In the genomic region with DNA sequence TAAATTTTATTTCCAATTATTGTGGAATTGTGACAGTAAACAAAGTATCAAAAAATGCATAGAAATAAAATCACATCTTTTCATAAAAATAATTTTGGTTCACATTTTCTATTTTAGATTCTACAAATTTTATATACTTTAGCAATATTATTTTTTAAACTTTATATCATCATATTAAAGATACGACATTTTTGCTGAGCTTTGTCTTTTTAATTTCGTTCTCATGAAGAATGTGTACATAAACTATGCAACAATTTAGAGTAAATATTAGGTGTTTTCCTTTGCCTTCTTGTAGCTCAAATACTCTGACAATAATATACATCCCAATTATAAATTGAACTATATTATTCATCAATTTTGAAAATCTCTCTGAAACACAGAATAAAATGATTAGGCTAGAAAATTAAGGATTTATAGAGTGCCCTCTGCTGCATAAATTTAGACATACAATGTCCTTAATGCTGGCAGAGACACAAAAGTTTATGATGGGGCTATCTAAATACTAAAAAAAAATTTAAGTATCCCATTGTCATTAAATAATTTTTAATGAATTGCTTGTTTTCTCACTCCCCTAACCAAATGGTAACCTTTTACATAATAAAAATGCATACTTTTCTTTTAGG, we compare ENCODE assay signal across 18 cellular contexts. TPM values are rescaled to one million over a fixed set of nuclear protein-coding genes. Genes with fewer than 3 reads are reported as not detected.
A peak's percentile ranks its signal among the peaks of the same experiment; 100 is the strongest.
DNase-seq lines count a peak whose midpoint lies in the region; ATAC-seq, FAIRE-seq and TF ChIP-seq lines count a peak whose summit lies in the region.
"Had no signal": no experiment of that assay in that cellular context is flagged by ENCODE, and none has a peak within 500 bp of the region (broad histone marks: within the 10 kb centered on the region; RNA-seq: fewer than 3 reads in every experiment).

No MANE protein-coding gene starts in this region.

- no peaks in the 10 kb centered on the region for H3K27me3 ChIP-seq in AG04450 (ENCODE audit: control insufficient read depth, insufficient read depth, low read length)
- H3K27me3 ChIP-seq: gastroesophageal sphincter, sigmoid colon had no signal

- TF ChIP-seq CTCF in AG04450 (IDR thresholded peaks at IDR 0.05; ENCODE audit: low read depth, low read length) (peak; percentile 44), VCaP (conservative IDR thresholded peaks at IDR 0.05) (peak; percentile 62)

- CTCF ChIA-PET in AG04450 (lab: Charles Lee) = interaction anchor here (0.5 kb wide), 3 partner anchors 227 to 1351 kb away, joined by 3 to 4 read pairs (median 3); no protein-coding TSS in a partner anchor

- no peak overlapping the region for H3K27ac ChIP-seq in AG04450 (ENCODE audit: low read depth, low read length)
- H3K27ac ChIP-seq in VCaP = no peak overlapping the region
- H3K27ac ChIP-seq: coronary artery, gastroesophageal sphincter, sigmoid colon had no signal

- POLR2A ChIA-PET in AG04450 (lab: Yijun Ruan, JAX) = no interaction called here

- peak; percentile 54 for FAIRE-seq in G401.6 (lab: Jason Lieb, UNC)

- ATAC-seq in GM21737 (IDR thresholded peaks at IDR 0.05; ENCODE audit: unreplicated experiment) = no peak
- ATAC-seq: gastroesophageal sphincter; stimulated activated naive CD8-positive, alpha-beta T cell treated with anti-CD3 and anti-CD28 coated beads, Interleukin-15, amount 100 ng/mL, for 72 hours; T-cell had no signal

- H3K9me3 ChIP-seq in AG04450 (ENCODE audit: control insufficient read depth, insufficient read depth, low read length) = no peaks in the 10 kb centered on the region
- H3K9me3 ChIP-seq: gastroesophageal sphincter, sigmoid colon had no signal

- DNase-seq in AG04450 (ENCODE audit: low read depth, low spot score) (no peak), iris pigment epithelial cell (ENCODE audit: low read depth) (peak; percentile 10), mesenteric fat pad (ENCODE audit: low spot score) (no peak), epidermal melanocyte (ENCODE audit: insufficient read length, low spot score) (no peak)
- DNase-seq in activated CD4-positive, alpha-beta T cell treated with anti-CD3 and anti-CD28 coated beads, Interleukin-2, amount 50 U/mL, for 48 hours = no peak
- DNase-seq: activated CD4-positive, alpha-beta T cell treated with anti-CD3 and anti-CD28 coated beads for 1 hour; CD8-positive, alpha-beta memory T cell; H9; kidney glomerular epithelial cell; NCI-H2081; sigmoid colon; stimulated activated naive CD8-positive, alpha-beta T cell treated with anti-CD3 and anti-CD28 coated beads, Interleukin-15, amount 100 ng/mL, for 72 hours; T-cell had no signal

- no peak overlapping the region for H3K4me3 ChIP-seq in AG04450 (ENCODE audit: low read depth, low read length)
- H3K4me3 ChIP-seq: coronary artery, gastroesophageal sphincter, sigmoid colon had no signal

RNA-seq across cellular contexts. Expression of a gene that starts 45.7 kb away (rescaled TPM):
- polyA plus RNA-seq in AG04450 (2011; rRNA removed) = 4.0 and 4.6 TPM in 2 replicates
- 12.5 and 12.6 TPM in 2 replicates for polyA minus RNA-seq in AG04450 (2011; rRNA and poly(A)+ RNA removed)
- 10.7 TPM for total RNA-seq in mesenteric fat pad
